Comparison of ENCODE assay signal across 8 cellular contexts in genomic region chr19:861756-862528, GRCh38. TPM values are rescaled to one million over a fixed set of nuclear protein-coding genes. Genes with fewer than 3 reads are reported as not detected.
DNase-seq lines count a peak whose midpoint lies in the region; ATAC-seq and TF ChIP-seq lines count a peak whose summit lies in the region.

No MANE protein-coding gene starts in this region.

- H3K27ac ChIP-seq in colonic mucosa = no peak overlapping the region
- no peak overlapping the region for H3K27ac ChIP-seq in dorsolateral prefrontal cortex

- H3K4me3 ChIP-seq in colonic mucosa (no peak overlapping the region), retinal pigment epithelial cell (ENCODE audit: low read length) (no peak overlapping the region), dorsolateral prefrontal cortex (no peak overlapping the region)

- no peaks in the 10 kb centered on the region for H3K4me1 ChIP-seq in colonic mucosa

- H3K9ac ChIP-seq in colonic mucosa (ENCODE audit: low read depth in 2 of 2, low read length in 2 of 2) = peak overlapping the region in 1 of 2 donors; percentile 1

- intact Hi-C loops in colonic mucosa (cut with DNase I) (loop anchor here (10.0 kb wide), 1 partner anchor 123 kb away; the partner anchor contains the start of gene WDR18), dorsolateral prefrontal cortex (cut with DNase I) (loop anchor here (2.0 to 5.0 kb wide), 2 partner anchors 59 to 125 kb away; no protein-coding TSS in a partner anchor)

- H3K36me3 ChIP-seq in colonic mucosa = no peaks in the 10 kb centered on the region

- peak; percentile 94 for DNase-seq in ELF-1 (ENCODE audit: low read depth, low spot score)
- DNase-seq in NCI-H1105 treated with DMSO at 0.1 percent for 48 hours (lab: John Stamatoyannopoulos, UW) = peak; percentile 31
- DNase-seq in activated CD4-positive, CD25-positive, alpha-beta regulatory T cell treated with anti-CD3 and anti-CD28 coated beads, Interleukin-2, amount 50 U/mL, for 72 hours = peak; percentile 57
- DNase-seq in colonic mucosa = peak; percentile 76
- DNase-seq in retinal pigment epithelial cell (ENCODE audit: low read depth) = no peak
- no peak for DNase-seq in dorsolateral prefrontal cortex

- ATAC-seq in GM19035 (IDR thresholded peaks at IDR 0.05; ENCODE audit: unreplicated experiment) (no peak), HG02840 (IDR thresholded peaks at IDR 0.05; ENCODE audit: low FRiP score, unreplicated experiment) (no peak)

- H3K9me3 ChIP-seq in colonic mucosa = no peaks in the 10 kb centered on the region

- H3K27me3 ChIP-seq in colonic mucosa (peaks cover 9% of the 10 kb centered on the region), dorsolateral prefrontal cortex (peaks cover 0 to 34% (median 21%) of the 10 kb centered on the region in 45 donors)

- TF ChIP-seq CTCF in colonic mucosa (IDR thresholded peaks at IDR 0.05) = no peak
- peak; percentile 23 for TF ChIP-seq CTCF in retinal pigment epithelial cell (conservative IDR thresholded peaks at IDR 0.05; ENCODE audit: low read depth, low read length)
- no peak for TF ChIP-seq CTCF in dorsolateral prefrontal cortex (IDR thresholded peaks at IDR 0.05 in 54 of 56, conservative IDR thresholded peaks at IDR 0.05 in 2 of 56; ENCODE audit: low read depth in 1 of 56, partially characterized antibody in 56 of 56)

RNA-seq across cellular contexts. Expression of gene CFD, which starts 2.5 kb away (rescaled TPM):
- total RNA-seq in colonic mucosa (10 to 100 TPM; 42.2 to 55.3 TPM), dorsolateral prefrontal cortex (1 to 10 TPM in 102 of 120 experiments, under 1 TPM in 16, not detected in 2; 0.44 to 6.5 (median 1.9) TPM)

RNA-seq across cellular contexts. Expression of gene ELANE, which starts 9.8 kb away (rescaled TPM):
- not detected for total RNA-seq in colonic mucosa
- total RNA-seq in dorsolateral prefrontal cortex = 1 to 10 TPM in 13 of 120 experiments, under 1 TPM in 14, not detected in 93; 0.47 to 5.3 (median 1.00) TPM

RNA-seq across cellular contexts. Expression of gene PRTN3, which starts 21.1 kb away (rescaled TPM):
- not detected for total RNA-seq in colonic mucosa
- 1 to 10 TPM in 47 of 120 experiments, under 1 TPM in 37, not detected in 36; 0.46 to 9.3 (median 1.0) TPM for total RNA-seq in dorsolateral prefrontal cortex

RNA-seq across cellular contexts. Expression of gene MED16, which starts 31.0 kb away (rescaled TPM):
- total RNA-seq in colonic mucosa (10 to 100 TPM; 73.3 to 83.2 TPM), dorsolateral prefrontal cortex (100 to 1,000 TPM in 1 of 120 experiments, 10 to 100 TPM in 119; 48.8 to 100 (median 63.9) TPM)

RNA-seq across cellular contexts. Expression of gene RNU6-9, which starts 31.3 kb away (rescaled TPM):
- total RNA-seq in colonic mucosa (not detected), dorsolateral prefrontal cortex (not detected)

Comparison
In these comparisons a context has a peak if more than half of its experiments do, and no peak if none do; other contexts are left out.
1. DNase-seq: peak in ELF-1 (single experiment), NCI-H1105 treated with DMSO at 0.1 percent for 48 hours (single experiment), activated CD4-positive, CD25-positive, alpha-beta regulatory T cell treated with anti-CD3 and anti-CD28 coated beads, Interleukin-2, amount 50 U/mL, for 72 hours (single experiment) and colonic mucosa (single experiment); none in retinal pigment epithelial cell (single experiment) and dorsolateral prefrontal cortex (0 of 10).
2. RNA of gene CFD, which starts 2.5 kb away (total RNA-seq): 42.2 to 55.3 TPM in colonic mucosa; 0.44 to 6.5 TPM in dorsolateral prefrontal cortex; every median in the first group is over 4 times any median in the second.